Comparison of ENCODE assay signal across 20 cellular contexts in genomic region chr18:73973972-73974371, GRCh38.
"Had no signal": no experiment of that assay in that cellular context is flagged by ENCODE, and none has a peak within 500 bp of the region (broad histone marks: within the 10 kb centered on the region; RNA-seq: fewer than 3 reads in every experiment).

No MANE protein-coding gene starts in this region.

- H3K36me3 Mint-ChIP-seq: naive thymus-derived CD4-positive, alpha-beta T cell; stimulated activated naive B cell treated with anti-CD40 and anti-IgM and Interleukin-4, amounts not matched to agents 10 μg/mL and 1 μg/mL and 100 μg/mL, for 72 hours had no signal

- H2AFZ ChIP-seq: parathyroid adenoma had no signal

- H3K79me2 ChIP-seq: parathyroid adenoma had no signal

- H3K4me3 Mint-ChIP-seq: nephron progenitor cell; stimulated activated naive B cell treated with anti-CD40 and anti-IgM and Interleukin-4, amounts not matched to agents 10 μg/mL and 1 μg/mL and 100 μg/mL, for 72 hours; stimulated activated naive CD8-positive, alpha-beta T cell treated with anti-CD3 and anti-CD28 coated beads, Interleukin-15, amount 100 ng/mL, for 72 hours had no signal

- H3K27ac Mint-ChIP-seq: nephron progenitor cell; stimulated activated naive B cell treated with anti-CD40 and anti-IgM and Interleukin-4, amounts not matched to agents 10 μg/mL and 1 μg/mL and 100 μg/mL, for 72 hours had no signal

- H3K9ac ChIP-seq: parathyroid adenoma had no signal

- H3K9me3 ChIP-seq: heart left ventricle, prostate gland, spleen, thoracic aorta, transverse colon had no signal

- H3K27me3 ChIP-seq: heart left ventricle, transverse colon had no signal

- H3K36me3 ChIP-seq: heart left ventricle, prostate gland, spleen, thoracic aorta, transverse colon had no signal

- H3K4me3 ChIP-seq: coronary artery, heart left ventricle, lung, prostate gland, spleen, thoracic aorta, transverse colon had no signal

- ATAC-seq: heart left ventricle; left colon; left ventricle myocardium superior; naive thymus-derived CD4-positive, alpha-beta T cell; sciatic nerve; stimulated activated naive B cell treated with anti-CD40 and anti-IgM and Interleukin-4, amounts not matched to agents 10 μg/mL and 1 μg/mL and 100 μg/mL, for 72 hours; stimulated activated naive CD8-positive, alpha-beta T cell treated with anti-CD3 and anti-CD28 coated beads, Interleukin-15, amount 100 ng/mL, for 72 hours had no signal

- DNase-seq: effector CD4-positive, alpha-beta T cell; heart left ventricle; hippocampal formation; left colon; left ventricle myocardium superior; naive thymus-derived CD4-positive, alpha-beta T cell; nephron progenitor cell; spleen; stimulated activated CD4-positive, alpha-beta T cell treated with anti-CD3 and anti-CD28 coated beads, Interleukin-15, amount 100 ng/mL, for 24 hours; stimulated activated CD4-positive, alpha-beta T cell treated with anti-CD3 and anti-CD28 coated beads, Interleukin-1b, Interleukin-23, amount 100 ng/mL, for 48 hours; stimulated activated CD4-positive, alpha-beta T cell treated with anti-CD3 and anti-CD28 coated beads, Interleukin-4, amount 100 ng/mL, for 24 hours; stimulated activated naive B cell treated with anti-CD40 and anti-IgM and Interleukin-4, amounts not matched to agents 10 μg/mL and 1 μg/mL and 100 μg/mL, for 72 hours; stimulated activated naive CD8-positive, alpha-beta T cell treated with anti-CD3 and anti-CD28 coated beads, Interleukin-15, amount 100 ng/mL, for 72 hours; transverse colon had no signal

- H3K4me1 ChIP-seq: heart left ventricle, parathyroid adenoma, prostate gland, spleen, transverse colon had no signal
